Comparison of ENCODE assay signal across 17 cellular contexts in the genomic region with DNA sequence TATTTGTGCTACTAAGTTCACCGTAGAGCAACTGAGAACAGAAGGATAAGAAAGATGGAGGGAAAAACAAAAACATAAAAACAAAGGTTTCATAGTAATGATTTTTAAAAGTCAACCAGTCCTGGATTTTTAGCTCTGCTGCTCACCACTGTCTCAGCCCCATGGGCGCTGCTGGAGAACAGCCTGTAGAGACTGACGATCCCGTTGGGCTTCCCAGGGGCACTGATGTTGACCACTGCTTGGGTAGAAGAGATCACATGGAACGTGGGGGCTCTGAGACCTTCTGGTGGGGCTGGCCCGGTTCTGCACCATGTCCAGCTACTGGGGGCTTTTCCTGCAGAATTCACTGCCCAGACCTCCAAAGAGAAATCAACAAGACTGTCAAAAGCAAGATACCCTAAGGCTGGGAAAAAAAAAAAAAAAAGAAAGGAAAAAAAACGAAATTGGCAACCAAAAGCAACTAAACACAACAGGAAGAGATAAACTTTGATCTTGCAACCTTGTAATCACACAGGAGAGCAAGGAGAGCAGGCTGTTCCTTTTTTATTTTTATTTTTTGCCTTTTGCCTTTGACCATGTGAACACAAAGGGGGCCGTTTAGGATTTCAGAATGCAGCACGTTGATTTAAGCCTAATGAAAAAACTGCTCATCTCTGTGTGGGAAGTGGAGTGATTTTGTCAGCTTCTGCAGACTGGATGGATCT.
DNase-seq lines count a peak whose midpoint lies in the region; ATAC-seq, FAIRE-seq and TF ChIP-seq lines count a peak whose summit lies in the region.
"Had no signal": no experiment of that assay in that cellular context is flagged by ENCODE, and none has a peak within 500 bp of the region (broad histone marks: within the 10 kb centered on the region; RNA-seq: fewer than 3 reads in every experiment).

No MANE protein-coding gene starts in this region.

- CTCF ChIA-PET in HepG2 (lab: Yijun Ruan, JAX; ENCODE audit: low intra/inter-chr PET ratio, low total read pairs): no interaction called here
- CTCF ChIA-PET in WTC11 (lab: Charles Lee): no interaction called here
- CTCF ChIA-PET in RWPE1 (lab: Yijun Ruan, JAX): no interaction called here

- no TSS peak for BruUV-seq in HepG2 (replicated peaks; lab: Mats Ljungman, UMichigan)

- H3K9me3 ChIP-seq in liver (ENCODE audit: control insufficient read depth in 4 of 4, low read length in 3 of 4) (no peaks in the 10 kb centered on the region), HepG2 (ENCODE audit: low read length) (no peaks in the 10 kb centered on the region), iPS-20b (ENCODE audit: insufficient read depth, low read depth, low read length) (no peaks in the 10 kb centered on the region)
- H3K9me3 ChIP-seq: BE2C had no signal

- H3K9ac ChIP-seq in liver (ENCODE audit: low read depth in 1 of 2, low read length in 2 of 2): peak overlapping the region in 1 of 2 donors; percentile 17
- H3K9ac ChIP-seq in HepG2 (ENCODE audit: insufficient read depth, low read depth, low read length): no peak overlapping the region
- peak overlapping the region; percentile 10; the same call in 1 of the 2 replicates for H3K9ac ChIP-seq in iPS-20b (ENCODE audit: low read depth, low read length)

- H2AFZ ChIP-seq in HepG2 (ENCODE audit: low read length): no peak overlapping the region

- POLR2A ChIA-PET in HepG2 (lab: Yijun Ruan, JAX) (no interaction called here), WTC11 (lab: Charles Lee) (no interaction called here), RWPE1 (lab: Yijun Ruan, JAX; ENCODE audit: low non-redundant PET) (no interaction called here)

- no peaks in the 10 kb centered on the region for H3K27me3 Mint-ChIP-seq in WTC11 (ENCODE audit: low read depth)

- TF ChIP-seq RAD21 in liver (IDR thresholded peaks at IDR 0.05) (no peak), HepG2 (CRISPR knock-in tag; IDR thresholded peaks at IDR 0.05) (no peak)

- no peaks in the 10 kb centered on the region for H3K36me3 Mint-ChIP-seq in WTC11
- H3K36me3 Mint-ChIP-seq in activated naive CD4-positive, alpha-beta T cell treated with anti-CD3 and anti-CD28 coated beads, Interleukin-2, amount 50 U/mL, for 72 hours: no peaks in the 10 kb centered on the region
- H3K36me3 Mint-ChIP-seq: CD4-positive, alpha-beta memory T cell; IgD-negative memory B cell had no signal

- H3K4me1 Mint-ChIP-seq in WTC11: peaks cover 63% of the 10 kb centered on the region
- H3K4me1 Mint-ChIP-seq: IgD-negative memory B cell had no signal

- H3K9me3 Mint-ChIP-seq in WTC11: no peaks in the 10 kb centered on the region
- H3K9me3 Mint-ChIP-seq in activated naive CD4-positive, alpha-beta T cell treated with anti-CD3 and anti-CD28 coated beads, Interleukin-2, amount 50 U/mL, for 72 hours: peaks cover 0 to 4% of the 10 kb centered on the region in 2 donors
- H3K9me3 Mint-ChIP-seq: IgD-negative memory B cell had no signal

- no peaks in the 10 kb centered on the region for H4K20me1 ChIP-seq in HepG2 (ENCODE audit: insufficient read depth, low read length)

- TF ChIP-seq POLR2A in HepG2 (IDR thresholded peaks at IDR 0.05; ENCODE audit: insufficient read depth in 1 of 2, low read depth in 2 of 2, low read length in 2 of 2): no peak

- H3K4me2 ChIP-seq in HepG2 (ENCODE audit: low read depth, low read length): no peak overlapping the region

- H3K27me3 ChIP-seq in liver (ENCODE audit: control insufficient read depth in 4 of 4, insufficient read depth in 4 of 4, low read length in 3 of 4) (no peaks in the 10 kb centered on the region), HepG2 (ENCODE audit: control insufficient read depth in 1 of 2, insufficient read depth in 2 of 2, low read length in 2 of 2) (no peaks in the 10 kb centered on the region), iPS-20b (ENCODE audit: insufficient read depth, low read length) (no peaks in the 10 kb centered on the region), dorsolateral prefrontal cortex (peaks cover 0 to 4% (median 0%) of the 10 kb centered on the region in 45 donors)
- H3K27me3 ChIP-seq: BE2C had no signal

- DNase-seq in HepG2 (ENCODE audit: low spot score) (no peak), WTC11 (ENCODE audit: low spot score) (no peak), RWPE1 (ENCODE audit: low spot score) (no peak), dorsolateral prefrontal cortex (no peak)
- no peak for DNase-seq in activated naive CD4-positive, alpha-beta T cell treated with anti-CD3 and anti-CD28 coated beads, Interleukin-2, amount 50 U/mL, for 72 hours (ENCODE audit: low spot score in 2 of 2)
- DNase-seq: BE2C; CD4-positive, alpha-beta memory T cell; COR-L47; DMS153; DMS79 treated with DMSO at 0.1 percent for 48 hours; GDM1 had no signal

- FAIRE-seq in HepG2 (lab: Jason Lieb, UNC): no peak
- FAIRE-seq: GM12892 had no signal

- H3K79me2 ChIP-seq in HepG2 (ENCODE audit: insufficient read depth, low read length): no peaks in the 10 kb centered on the region

- intact Hi-C loops in HepG2 (cut with micrococcal nuclease; ENCODE audit: unreplicated experiment): no loop called here
- intact Hi-C loops in dorsolateral prefrontal cortex (cut with DNase I): no loop called here

- H3K27ac ChIP-seq in liver (ENCODE audit: low read depth in 1 of 2, low read length in 2 of 2) (peak overlapping the region; percentile 60 to 72), HepG2 (ENCODE audit: extremely low read length, insufficient read depth, low read length) (no peak overlapping the region), iPS-20b (ENCODE audit: low read length) (no peak overlapping the region), RWPE1 (no peak overlapping the region), dorsolateral prefrontal cortex (no peak overlapping the region)
- H3K27ac ChIP-seq: C4-2B had no signal

- H3K4me1 ChIP-seq in liver (ENCODE audit: control insufficient read depth in 4 of 4, insufficient read depth in 4 of 4, low read length in 3 of 4) (peaks cover 3 to 57% (median 29%) of the 10 kb centered on the region in 4 donors), HepG2 (ENCODE audit: insufficient read depth, low read length) (peaks cover 14% of the 10 kb centered on the region), iPS-20b (ENCODE audit: insufficient read depth, low read length) (peaks cover 44% of the 10 kb centered on the region)
- H3K4me1 ChIP-seq: BE2C had no signal

- peak overlapping the region; percentile 47 for H3K4me3 Mint-ChIP-seq in WTC11

- in situ Hi-C loops in HepG2 (cut with HindIII; ENCODE audit: extremely low pct_ligation_motif_present, low pct_unique_long_range_greater_than_20kb): no loop called here

- ATAC-seq in HepG2 (no peak), WTC11 (peak; percentile 38)
- no peak for ATAC-seq in activated naive CD4-positive, alpha-beta T cell treated with anti-CD3 and anti-CD28 coated beads, Interleukin-2, amount 50 U/mL, for 72 hours
- ATAC-seq: HCT116 had no signal

- peak overlapping the region; percentile 42 for H3K27ac Mint-ChIP-seq in WTC11
- no peak overlapping the region for H3K27ac Mint-ChIP-seq in activated naive CD4-positive, alpha-beta T cell treated with anti-CD3 and anti-CD28 coated beads, Interleukin-2, amount 50 U/mL, for 72 hours
- H3K27ac Mint-ChIP-seq: CD4-positive, alpha-beta memory T cell; IgD-negative memory B cell had no signal

- no peak for TF ChIP-seq CTCF in liver (IDR thresholded peaks at IDR 0.05; ENCODE audit: low read depth, low read length, missing input control)
- no peak for TF ChIP-seq CTCF in HepG2 (CRISPR knock-in tag; IDR thresholded peaks at IDR 0.05)
- TF ChIP-seq CTCF in WTC11 (IDR thresholded peaks at IDR 0.05): no peak
- no peak for TF ChIP-seq CTCF in RWPE1 (conservative IDR thresholded peaks at IDR 0.05; ENCODE audit: low read depth)
- no peak for TF ChIP-seq CTCF in dorsolateral prefrontal cortex (IDR thresholded peaks at IDR 0.05 in 54 of 56, conservative IDR thresholded peaks at IDR 0.05 in 2 of 56; ENCODE audit: low read depth in 1 of 56, partially characterized antibody in 56 of 56)

- H3K4me3 ChIP-seq in liver (ENCODE audit: low read depth in 1 of 3, low read length in 3 of 3): peak overlapping the region; percentile 14 to 27 (median 18)
- H3K4me3 ChIP-seq in HepG2 (replicated peaks in 1 of 3; ENCODE audit: insufficient read depth in 1 of 3, low read depth in 2 of 3, low read length in 3 of 3): no peak overlapping the region
- no peak overlapping the region for H3K4me3 ChIP-seq in iPS-20b (ENCODE audit: low read length)
- H3K4me3 ChIP-seq in dorsolateral prefrontal cortex: no peak overlapping the region

- no peak for TF ChIP-seq EP300 in HepG2 (IDR thresholded peaks at IDR 0.05; ENCODE audit: low read depth in 2 of 2, low read length in 2 of 2)
- TF ChIP-seq EP300 in HepG2 (CRISPR knock-in tag; IDR thresholded peaks at IDR 0.05; ENCODE audit: borderline replicate concordance): no peak

- WGBS in liver: 34% methylated on average over 9 of the region's 9 CpGs
- 31% methylated on average over 9 of the region's 9 CpGs for WGBS in HepG2 (ENCODE audit: low lambda C conversion rate)

- H3K36me3 ChIP-seq in liver (ENCODE audit: control insufficient read depth in 4 of 4, insufficient read depth in 3 of 4, low read depth in 1 of 4, low read length in 3 of 4) (no peaks in the 10 kb centered on the region), HepG2 (replicated peaks in 1 of 2; ENCODE audit: control insufficient read depth in 1 of 2, insufficient read depth in 2 of 2, low read length in 2 of 2) (no peaks in the 10 kb centered on the region), iPS-20b (ENCODE audit: insufficient read depth, low read depth, low read length) (no peaks in the 10 kb centered on the region)
- H3K36me3 ChIP-seq: BE2C had no signal

TF ChIP-seq in liver, 16 proteins besides CTCF, POLR2A, EP300 and RAD21 (continues in another document):
- TF ChIP-seq FOXA1 (IDR thresholded peaks at IDR 0.05) (no peak), SP1 (IDR thresholded peaks at IDR 0.05) (peak; percentile 31)

TF ChIP-seq in WTC11, 78 proteins besides CTCF, POLR2A, EP300 and RAD21 (continues in another document):
- TF ChIP-seq, protein P1, sequence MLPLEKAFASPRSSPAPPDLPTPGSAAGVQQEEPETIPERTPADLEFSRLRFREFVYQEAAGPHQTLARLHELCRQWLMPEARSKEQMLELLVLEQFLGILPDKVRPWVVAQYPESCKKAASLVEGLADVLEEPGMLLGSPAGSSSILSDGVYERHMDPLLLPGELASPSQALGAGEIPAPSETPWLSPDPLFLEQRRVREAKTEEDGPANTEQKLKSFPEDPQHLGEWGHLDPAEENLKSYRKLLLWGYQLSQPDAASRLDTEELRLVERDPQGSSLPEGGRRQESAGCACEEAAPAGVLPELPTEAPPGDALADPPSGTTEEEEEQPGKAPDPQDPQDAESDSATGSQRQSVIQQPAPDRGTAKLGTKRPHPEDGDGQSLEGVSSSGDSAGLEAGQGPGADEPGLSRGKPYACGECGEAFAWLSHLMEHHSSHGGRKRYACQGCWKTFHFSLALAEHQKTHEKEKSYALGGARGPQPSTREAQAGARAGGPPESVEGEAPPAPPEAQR (CRISPR knock-in tag; IDR thresholded peaks at IDR 0.05): no peak
- no peak for TF ChIP-seq EMX1 (CRISPR knock-in tag; IDR thresholded peaks at IDR 0.05)
- TF ChIP-seq GRHL2 (CRISPR knock-in tag; IDR thresholded peaks at IDR 0.05; ENCODE audit: insufficient replicate concordance, severe bottlenecking): no peak
- no peak for TF ChIP-seq ZNF423 (CRISPR knock-in tag; IDR thresholded peaks at IDR 0.05)
- no peak for TF ChIP-seq ETV6 (CRISPR knock-in tag; IDR thresholded peaks at IDR 0.05)

Comparison
In these comparisons a context has a peak if more than half of its experiments do, and no peak if none do; other contexts are left out.
1. H3K27ac ChIP-seq: peak in liver (2 of 2); none in HepG2 (single experiment), iPS-20b (single experiment), RWPE1 (single experiment) and dorsolateral prefrontal cortex (0 of 59).
2. H3K4me3 ChIP-seq: peak in liver (3 of 3); none in HepG2 (0 of 3), iPS-20b (single experiment) and dorsolateral prefrontal cortex (0 of 59).